In the genomic region with DNA sequence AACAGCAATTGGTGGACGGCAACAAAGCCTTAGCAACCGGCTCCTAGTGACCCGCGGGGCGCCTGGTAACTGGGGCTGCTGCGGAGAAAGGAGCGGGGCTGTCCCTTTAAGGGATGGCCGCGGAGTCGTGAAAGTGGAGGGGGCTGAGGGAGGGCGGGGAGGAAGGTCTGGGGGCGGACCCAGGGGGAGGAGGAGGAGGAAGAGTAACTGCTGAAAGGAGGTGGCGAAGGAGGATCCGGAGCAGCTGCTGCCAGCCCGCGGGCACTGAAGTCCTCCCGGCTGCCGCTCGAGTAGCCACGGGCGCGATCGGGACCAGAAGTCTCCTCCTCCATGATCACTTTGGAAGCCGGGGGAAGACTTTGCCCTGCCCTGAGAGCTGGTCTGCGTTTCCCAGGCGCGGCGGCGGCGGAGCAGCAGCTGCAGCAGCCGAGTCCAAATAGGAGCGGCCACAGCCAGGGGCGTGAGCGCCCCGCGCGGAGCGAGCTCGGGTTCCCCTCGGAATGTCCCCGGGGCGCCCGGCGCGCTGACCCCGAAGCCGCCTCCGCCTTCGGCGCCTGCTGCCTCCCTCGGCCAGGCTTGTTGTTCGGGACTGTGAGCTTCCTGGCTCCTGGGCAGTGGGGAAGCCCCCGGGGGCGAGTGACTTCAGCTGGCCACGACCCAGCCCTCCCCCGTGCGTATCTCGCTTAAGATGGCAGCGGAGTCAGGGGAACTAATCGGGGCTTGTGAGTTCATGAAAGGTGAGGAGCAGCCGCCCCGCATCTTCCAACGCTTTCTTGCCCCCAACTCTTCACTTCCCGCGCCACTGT, we compare ENCODE assay signal across 8 cellular contexts. TPM values are rescaled to one million over a fixed set of nuclear protein-coding genes. Genes with fewer than 3 reads are reported as not detected.
DNase-seq lines count a peak whose midpoint lies in the region; ATAC-seq and TF ChIP-seq lines count a peak whose summit lies in the region.

A gene with protein sequence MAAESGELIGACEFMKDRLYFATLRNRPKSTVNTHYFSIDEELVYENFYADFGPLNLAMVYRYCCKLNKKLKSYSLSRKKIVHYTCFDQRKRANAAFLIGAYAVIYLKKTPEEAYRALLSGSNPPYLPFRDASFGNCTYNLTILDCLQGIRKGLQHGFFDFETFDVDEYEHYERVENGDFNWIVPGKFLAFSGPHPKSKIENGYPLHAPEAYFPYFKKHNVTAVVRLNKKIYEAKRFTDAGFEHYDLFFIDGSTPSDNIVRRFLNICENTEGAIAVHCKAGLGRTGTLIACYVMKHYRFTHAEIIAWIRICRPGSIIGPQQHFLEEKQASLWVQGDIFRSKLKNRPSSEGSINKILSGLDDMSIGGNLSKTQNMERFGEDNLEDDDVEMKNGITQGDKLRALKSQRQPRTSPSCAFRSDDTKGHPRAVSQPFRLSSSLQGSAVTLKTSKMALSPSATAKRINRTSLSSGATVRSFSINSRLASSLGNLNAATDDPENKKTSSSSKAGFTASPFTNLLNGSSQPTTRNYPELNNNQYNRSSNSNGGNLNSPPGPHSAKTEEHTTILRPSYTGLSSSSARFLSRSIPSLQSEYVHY (plus strand): TSS at position 240 of the 806 bp plus-strand sequence. CDS start 449 bp downstream, at position 689.

- CTCF ChIA-PET in AG04450 (lab: Charles Lee) (interaction anchor here (0.9 to 2.4 kb wide), 5 partner anchors 12 to 516 kb away, joined by 3 to 11 read pairs (median 4); no protein-coding TSS in a partner anchor), WTC11 (lab: Charles Lee) (interaction anchor here (0.6 to 3.3 kb wide), 11 partner anchors 8 to 153 kb away, joined by 3 to 17 read pairs (median 4); a partner anchor contains a TSS)

- peak within 1 kb of the TSS; percentile 72 for H3K27ac ChIP-seq in AG04450 (ENCODE audit: low read depth, low read length)

- H3K9me3 Mint-ChIP-seq in WTC11, result no peaks in the 10 kb centered on the region

- no peaks in the 10 kb centered on the region for H3K27me3 ChIP-seq in AG04450 (ENCODE audit: control insufficient read depth, insufficient read depth, low read length)

- peak within 1 kb of the TSS; percentile 100 for H3K27ac Mint-ChIP-seq in WTC11

- H3K27me3 Mint-ChIP-seq in WTC11 (ENCODE audit: low read depth), result no peaks in the 10 kb centered on the region; the same call in 1 of the 2 replicates

- H3K4me3 ChIP-seq in AG04450 (ENCODE audit: low read depth, low read length) (peak within 1 kb of the TSS; percentile 88), cardiac fibroblast (replicated peaks in 1 of 2; ENCODE audit: low read depth in 2 of 2, low read length in 2 of 2) (peak within 1 kb of the TSS; percentile 87 to 92)

- ATAC-seq in GM18873 (IDR thresholded peaks at IDR 0.05; ENCODE audit: low FRiP score, unreplicated experiment), result peak; percentile 41
- ATAC-seq in HG03139 (IDR thresholded peaks at IDR 0.05; ENCODE audit: unreplicated experiment), result peak; percentile 68
- peak; percentile 75 for ATAC-seq in WTC11

- POLR2A ChIA-PET in AG04450 (lab: Yijun Ruan, JAX) (interaction anchor here (0.5 to 1.7 kb wide), 4 partner anchors 86 to 519 kb away, joined by 4 to 6 read pairs (median 6); a partner anchor contains a TSS), WTC11 (lab: Charles Lee) (interaction anchor here (0.5 to 4.4 kb wide), 13 partner anchors 12 to 382 kb away, joined by 3 to 34 read pairs (median 4); a partner anchor contains a TSS)

- H3K4me3 Mint-ChIP-seq in WTC11, result peak within 1 kb of the TSS; percentile 98

- DNase-seq in AG04450 (ENCODE audit: low read depth, low spot score) (peak; percentile 85), NCI-H2227 (lab: John Stamatoyannopoulos, UW; ENCODE audit: unreplicated experiment) (peak; percentile 95), WTC11 (ENCODE audit: low spot score) (peak; percentile 98), cardiac fibroblast (ENCODE audit: low read depth in 2 of 2) (peak; percentile 97), inferior parietal cortex (ENCODE audit: extremely low spot score) (peak; percentile 75)
- DNase-seq in stimulated activated CD4-positive, alpha-beta T cell treated with anti-CD3 and anti-CD28 coated beads, Interleukin-12 subunit alpha, Interleukin-12 subunit beta, amount 100 ng/mL, for 24 hours (ENCODE audit: low read depth in 2 of 2), result peak; percentile 70 to 86

- H3K9me3 ChIP-seq in AG04450 (ENCODE audit: control insufficient read depth, insufficient read depth, low read length), result no peaks in the 10 kb centered on the region

- peaks cover 32% of the 10 kb centered on the region for H3K4me1 Mint-ChIP-seq in WTC11

- no peak for TF ChIP-seq CTCF in AG04450 (IDR thresholded peaks at IDR 0.05; ENCODE audit: low read depth, low read length)
- no peak for TF ChIP-seq CTCF in WTC11 (IDR thresholded peaks at IDR 0.05)
- TF ChIP-seq CTCF in cardiac fibroblast (IDR thresholded peaks at IDR 0.05; ENCODE audit: low read depth, low read length), result no peak

- H3K36me3 Mint-ChIP-seq in WTC11, result no peaks in the 10 kb centered on the region

TF ChIP-seq in WTC11, 78 proteins besides CTCF, POLR2A, EP300 and RAD21 (continues in another document):
- TF ChIP-seq OVOL2 (CRISPR knock-in tag; IDR thresholded peaks at IDR 0.05; ENCODE audit: borderline replicate concordance) (no peak), ESRRA (CRISPR knock-in tag; IDR thresholded peaks at IDR 0.05; ENCODE audit: borderline replicate concordance) (no peak), ZNF138 (CRISPR knock-in tag; conservative IDR thresholded peaks at IDR 0.05) (no peak), SMAD3 (CRISPR knock-in tag; IDR thresholded peaks at IDR 0.05; ENCODE audit: borderline replicate concordance) (no peak), CBFB (CRISPR knock-in tag; IDR thresholded peaks at IDR 0.05; ENCODE audit: low read depth) (peak; percentile 49; the same call in 1 of the 2 replicates), GABPB1 (CRISPR knock-in tag; IDR thresholded peaks at IDR 0.05) (no peak), CREM (CRISPR knock-in tag; IDR thresholded peaks at IDR 0.05) (no peak)
- TF ChIP-seq, protein P1, sequence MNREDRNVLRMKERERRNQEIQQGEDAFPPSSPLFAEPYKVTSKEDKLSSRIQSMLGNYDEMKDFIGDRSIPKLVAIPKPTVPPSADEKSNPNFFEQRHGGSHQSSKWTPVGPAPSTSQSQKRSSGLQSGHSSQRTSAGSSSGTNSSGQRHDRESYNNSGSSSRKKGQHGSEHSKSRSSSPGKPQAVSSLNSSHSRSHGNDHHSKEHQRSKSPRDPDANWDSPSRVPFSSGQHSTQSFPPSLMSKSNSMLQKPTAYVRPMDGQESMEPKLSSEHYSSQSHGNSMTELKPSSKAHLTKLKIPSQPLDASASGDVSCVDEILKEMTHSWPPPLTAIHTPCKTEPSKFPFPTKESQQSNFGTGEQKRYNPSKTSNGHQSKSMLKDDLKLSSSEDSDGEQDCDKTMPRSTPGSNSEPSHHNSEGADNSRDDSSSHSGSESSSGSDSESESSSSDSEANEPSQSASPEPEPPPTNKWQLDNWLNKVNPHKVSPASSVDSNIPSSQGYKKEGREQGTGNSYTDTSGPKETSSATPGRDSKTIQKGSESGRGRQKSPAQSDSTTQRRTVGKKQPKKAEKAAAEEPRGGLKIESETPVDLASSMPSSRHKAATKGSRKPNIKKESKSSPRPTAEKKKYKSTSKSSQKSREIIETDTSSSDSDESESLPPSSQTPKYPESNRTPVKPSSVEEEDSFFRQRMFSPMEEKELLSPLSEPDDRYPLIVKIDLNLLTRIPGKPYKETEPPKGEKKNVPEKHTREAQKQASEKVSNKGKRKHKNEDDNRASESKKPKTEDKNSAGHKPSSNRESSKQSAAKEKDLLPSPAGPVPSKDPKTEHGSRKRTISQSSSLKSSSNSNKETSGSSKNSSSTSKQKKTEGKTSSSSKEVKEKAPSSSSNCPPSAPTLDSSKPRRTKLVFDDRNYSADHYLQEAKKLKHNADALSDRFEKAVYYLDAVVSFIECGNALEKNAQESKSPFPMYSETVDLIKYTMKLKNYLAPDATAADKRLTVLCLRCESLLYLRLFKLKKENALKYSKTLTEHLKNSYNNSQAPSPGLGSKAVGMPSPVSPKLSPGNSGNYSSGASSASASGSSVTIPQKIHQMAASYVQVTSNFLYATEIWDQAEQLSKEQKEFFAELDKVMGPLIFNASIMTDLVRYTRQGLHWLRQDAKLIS (CRISPR knock-in tag; IDR thresholded peaks at IDR 0.05; ENCODE audit: borderline replicate concordance), result no peak
- TF ChIP-seq, protein P2, sequence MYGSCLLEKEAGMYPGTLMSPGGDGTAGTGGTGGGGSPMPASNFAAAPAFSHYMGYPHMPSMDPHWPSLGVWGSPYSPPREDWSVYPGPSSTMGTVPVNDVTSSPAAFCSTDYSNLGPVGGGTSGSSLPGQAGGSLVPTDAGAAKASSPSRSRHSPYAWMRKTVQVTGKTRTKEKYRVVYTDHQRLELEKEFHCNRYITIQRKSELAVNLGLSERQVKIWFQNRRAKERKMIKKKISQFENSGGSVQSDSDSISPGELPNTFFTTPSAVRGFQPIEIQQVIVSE (CRISPR knock-in tag; IDR thresholded peaks at IDR 0.05; ENCODE audit: borderline replicate concordance), result no peak

RNA-seq across cellular contexts. Expression of the gene that starts here (rescaled TPM):
- 2.2 and 2.8 TPM in 2 replicates for polyA plus RNA-seq in AG04450 (2011; rRNA removed)
- 5.0 and 5.5 TPM in 2 replicates for polyA minus RNA-seq in AG04450 (2011; rRNA and poly(A)+ RNA removed)
- total RNA-seq in WTC11 (2021), result 8.7 to 11.1 TPM (median 10.3 TPM) in 3 replicates

Comparison
In these comparisons a context has a peak if more than half of its experiments do, and no peak if none do; other contexts are left out.
1. Peak in every context shown above with its lines: DNase-seq, ATAC-seq, H3K4me3 ChIP-seq and H3K27ac ChIP-seq.